In the genomic region with DNA sequence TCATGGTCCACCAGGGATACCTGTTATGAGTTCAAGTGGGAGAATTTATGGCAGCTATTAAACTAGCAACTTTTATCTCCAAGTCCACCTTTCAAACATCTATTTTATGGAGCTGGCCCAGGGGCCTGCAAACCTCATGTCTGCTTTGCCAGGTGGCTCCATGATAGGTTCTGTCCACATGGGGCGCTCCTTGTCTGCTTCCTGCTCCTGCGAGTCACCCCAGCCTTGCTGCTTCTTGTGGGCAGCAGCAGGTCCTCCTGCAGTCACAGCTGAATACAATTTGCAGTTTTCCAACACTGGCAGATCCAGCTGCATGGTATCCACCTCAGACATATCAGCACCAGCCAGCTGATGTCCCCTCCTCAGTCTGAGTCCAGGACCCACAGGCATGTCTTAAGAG, we compare ENCODE assay signal across 16 cellular contexts. TPM values are rescaled to one million over a fixed set of nuclear protein-coding genes. Genes with fewer than 3 reads are reported as not detected.
DNase-seq lines count a peak whose midpoint lies in the region; ATAC-seq, FAIRE-seq and TF ChIP-seq lines count a peak whose summit lies in the region.
"Had no signal": no experiment of that assay in that cellular context is flagged by ENCODE, and none has a peak within 500 bp of the region (broad histone marks: within the 10 kb centered on the region; RNA-seq: fewer than 3 reads in every experiment).

No MANE protein-coding gene starts in this region.

- no peak overlapping the region for H3K9ac ChIP-seq in OCI-LY3 (ENCODE audit: low read length)

- H3K9me2 ChIP-seq in DOHH2 (replicated peaks; ENCODE audit: control insufficient read depth, low read length) = no peaks in the 10 kb centered on the region
- no peaks in the 10 kb centered on the region for H3K9me2 ChIP-seq in hepatocyte (replicated peaks; ENCODE audit: insufficient read depth)

- H3K79me2 ChIP-seq in DOHH2 (ENCODE audit: control insufficient read depth, low read length) = no peaks in the 10 kb centered on the region
- no peaks in the 10 kb centered on the region for H3K79me2 ChIP-seq in OCI-LY3 (ENCODE audit: low read length)
- no peaks in the 10 kb centered on the region for H3K79me2 ChIP-seq in hepatocyte
- no peaks in the 10 kb centered on the region for H3K79me2 ChIP-seq in osteoblast (ENCODE audit: insufficient read depth, low read length)

- DNase-seq in GM06990 (ENCODE audit: extremely low read depth, insufficient read length) (no peak), hepatocyte (ENCODE audit: low spot score) (peak; percentile 32), T-helper 9 cell (no peak), Right ventricle myocardium inferior (ENCODE audit: missing footprints) (no peak), RCC 7860 (ENCODE audit: low spot score) (no peak), osteoblast (ENCODE audit: insufficient read length, low spot score, missing footprints) (no peak)
- DNase-seq: amniotic stem cell, C1 segment of cervical spinal cord, DMS79 treated with DMSO at 0.1 percent for 48 hours, IMR-90, transverse colon had no signal

- 84% methylated on average over 2 of the region's 2 CpGs for WGBS in hepatocyte (ENCODE audit: low lambda C conversion rate, missing lambda C conversion rate)

- no peaks in the 10 kb centered on the region for H3K36me3 ChIP-seq in DOHH2 (ENCODE audit: control insufficient read depth, low read length)
- H3K36me3 ChIP-seq in GM06990 (ENCODE audit: control insufficient read depth, insufficient read depth, low read length) = no peaks in the 10 kb centered on the region
- H3K36me3 ChIP-seq in OCI-LY3 (replicated peaks; ENCODE audit: low read depth, low read length) = no peaks in the 10 kb centered on the region
- no peaks in the 10 kb centered on the region for H3K36me3 ChIP-seq in hepatocyte (replicated peaks; ENCODE audit: insufficient read depth, low read depth)
- no peaks in the 10 kb centered on the region for H3K36me3 ChIP-seq in osteoblast (ENCODE audit: insufficient read depth, low read length)
- H3K36me3 ChIP-seq: transverse colon had no signal

- ATAC-seq in Right ventricle myocardium inferior = no peak

- intact Hi-C loops in Right ventricle myocardium inferior (cut with DNase I) = no loop called here

- FAIRE-seq in RCC 7860 (lab: Jason Lieb, UNC) = no peak
- FAIRE-seq: GM12892, islet of Langerhans had no signal

- H3K27me3 ChIP-seq in DOHH2 (ENCODE audit: control insufficient read depth, low read length) (peaks cover 3% of the 10 kb centered on the region), GM06990 (replicated peaks; ENCODE audit: control insufficient read depth, insufficient read depth, low read length) (no peaks in the 10 kb centered on the region; the same call in 1 of the 2 replicates), OCI-LY3 (ENCODE audit: low read depth, low read length) (no peaks in the 10 kb centered on the region), hepatocyte (no peaks in the 10 kb centered on the region), osteoblast (ENCODE audit: insufficient read depth, low read length) (peaks cover 29% of the 10 kb centered on the region)
- H3K27me3 ChIP-seq: transverse colon had no signal

- H3K4me3 ChIP-seq in DOHH2 (ENCODE audit: low read length) (no peak overlapping the region), GM06990 (replicated peaks; ENCODE audit: low read depth, low read length) (no peak overlapping the region), OCI-LY3 (ENCODE audit: low read length) (no peak overlapping the region), hepatocyte (no peak overlapping the region), osteoblast (ENCODE audit: insufficient read depth, low read length) (no peak overlapping the region)
- H3K4me3 ChIP-seq: SK-N-MC, transverse colon had no signal

- no peaks in the 10 kb centered on the region for H4K20me1 ChIP-seq in DOHH2 (ENCODE audit: control insufficient read depth, insufficient read depth, low read depth, low read length)
- no peaks in the 10 kb centered on the region for H4K20me1 ChIP-seq in OCI-LY3 (ENCODE audit: insufficient read depth, low read length)
- H4K20me1 ChIP-seq in hepatocyte (ENCODE audit: insufficient read depth, poor library complexity, severe bottlenecking) = no peaks in the 10 kb centered on the region
- H4K20me1 ChIP-seq in osteoblast (ENCODE audit: insufficient read depth, low read length) = no peaks in the 10 kb centered on the region

- H3K4me2 ChIP-seq in DOHH2 (ENCODE audit: low read length) (no peak overlapping the region), OCI-LY3 (ENCODE audit: low read length) (no peak overlapping the region), hepatocyte (no peak overlapping the region), osteoblast (ENCODE audit: insufficient read depth, low read length) (no peak overlapping the region)

- no peaks in the 10 kb centered on the region for H3F3A ChIP-seq in DOHH2 (ENCODE audit: control insufficient read depth, insufficient read depth)

- no peaks in the 10 kb centered on the region for H3K4me1 ChIP-seq in DOHH2 (ENCODE audit: control insufficient read depth, low read length)
- H3K4me1 ChIP-seq in OCI-LY3 (ENCODE audit: low read length) = no peaks in the 10 kb centered on the region
- H3K4me1 ChIP-seq in hepatocyte (ENCODE audit: insufficient read depth) = no peaks in the 10 kb centered on the region
- H3K4me1 ChIP-seq in osteoblast (ENCODE audit: insufficient read depth, low read length) = no peaks in the 10 kb centered on the region
- H3K4me1 ChIP-seq: transverse colon had no signal

- no peak overlapping the region for H2AFZ ChIP-seq in OCI-LY3 (ENCODE audit: low read depth, low read length)
- H2AFZ ChIP-seq in hepatocyte = no peak overlapping the region
- no peak overlapping the region for H2AFZ ChIP-seq in osteoblast (ENCODE audit: low read length)

- TF ChIP-seq CTCF in DOHH2 (IDR thresholded peaks at IDR 0.05; ENCODE audit: low read depth, low read length, poor library complexity, severe bottlenecking) (peak; percentile 46), GM06990 (IDR thresholded peaks at IDR 0.05; ENCODE audit: insufficient read depth, low read length, poor library complexity, severe bottlenecking) (peak; percentile 8), OCI-LY3 (IDR thresholded peaks at IDR 0.05; ENCODE audit: low read depth, low read length) (peak; percentile 41), hepatocyte (IDR thresholded peaks at IDR 0.05; ENCODE audit: poor library complexity) (no peak), osteoblast (IDR thresholded peaks at IDR 0.05; ENCODE audit: extremely low read depth, low read depth, low read length) (no peak)

- H3K9me3 ChIP-seq in DOHH2 (ENCODE audit: control insufficient read depth, insufficient read depth, low read length) = no peaks in the 10 kb centered on the region
- H3K9me3 ChIP-seq in OCI-LY3 (ENCODE audit: insufficient read depth, low read length) = no peaks in the 10 kb centered on the region
- H3K9me3 ChIP-seq in hepatocyte (ENCODE audit: low read depth) = no peaks in the 10 kb centered on the region
- H3K9me3 ChIP-seq in osteoblast (ENCODE audit: low read depth, low read length) = no peaks in the 10 kb centered on the region
- H3K9me3 ChIP-seq: transverse colon had no signal

- no peak overlapping the region for H3K27ac ChIP-seq in DOHH2 (ENCODE audit: low read depth, low read length)
- H3K27ac ChIP-seq in OCI-LY3 (ENCODE audit: low read length) = no peak overlapping the region
- H3K27ac ChIP-seq in hepatocyte = no peak overlapping the region
- no peak overlapping the region for H3K27ac ChIP-seq in osteoblast (ENCODE audit: low read depth, low read length)
- H3K27ac ChIP-seq: SK-N-MC, transverse colon had no signal

RNA-seq across cellular contexts. Expression of a gene that starts 39.6 kb away (rescaled TPM):
- total RNA-seq in hepatocyte (4.4 and 5.0 TPM in 2 replicates), Right ventricle myocardium inferior (1.8 TPM), osteoblast (0.29 and 0.36 TPM in 2 replicates)
- polyA plus RNA-seq in hepatocyte = 2.0 and 2.6 TPM in 2 replicates

Comparison
In these comparisons a context has a peak if more than half of its experiments do, and no peak if none do; other contexts are left out.
1. CTCF ChIP-seq: peak in DOHH2 (single experiment), GM06990 (single experiment) and OCI-LY3 (single experiment); none in hepatocyte (single experiment) and osteoblast (single experiment).